Comparison of ENCODE assay signal across 19 cellular contexts in the genomic region with DNA sequence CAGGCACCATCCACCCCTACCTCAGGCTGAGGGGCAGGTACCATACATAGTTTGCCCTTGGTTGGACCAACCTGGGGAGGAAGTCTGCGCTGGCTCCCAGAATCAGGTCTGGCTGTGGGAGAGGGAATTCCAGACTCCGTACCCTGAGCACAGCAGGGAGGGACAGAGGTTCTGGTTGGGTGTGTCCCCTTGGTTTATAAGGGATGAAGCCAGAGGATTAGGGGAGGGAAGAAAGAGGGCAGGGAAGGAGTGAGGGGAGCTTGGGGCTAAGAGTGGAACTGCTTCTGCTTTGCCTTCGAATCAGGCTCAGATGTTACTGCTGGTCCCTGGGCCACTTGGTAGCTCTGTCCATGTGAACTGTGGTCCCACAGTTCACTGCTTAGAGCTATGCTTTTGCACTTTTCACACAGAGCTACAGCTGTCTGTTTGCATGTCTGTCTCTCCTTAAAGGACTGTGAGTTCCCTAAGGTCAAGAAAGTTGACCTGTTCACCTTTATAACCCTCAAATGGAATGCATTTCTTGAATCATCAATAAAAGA. TPM values are rescaled to one million over a fixed set of nuclear protein-coding genes. Genes with fewer than 3 reads are reported as not detected.
"Had no signal": no experiment of that assay in that cellular context is flagged by ENCODE, and none has a peak within 500 bp of the region (broad histone marks: within the 10 kb centered on the region; RNA-seq: fewer than 3 reads in every experiment).

No MANE protein-coding gene starts in this region.

- ATAC-seq: effector memory CD8-positive, alpha-beta T cell; pancreas; sciatic nerve; T-cell had no signal

- H3K4me3 Mint-ChIP-seq: activated CD4-positive, alpha-beta memory T cell treated with anti-CD3 and anti-CD28 coated beads, Interleukin-2, amount 10 ng/mL, durations not matched to agents 7 days and 5 days; activated naive CD8-positive, alpha-beta T cell treated with anti-CD3 and anti-CD28 coated beads for 36 hours; activated T-cell treated with anti-CD3 and anti-CD28 coated beads, Interleukin-2, amount 50 U/mL, for 72 hours; effector memory CD8-positive, alpha-beta T cell; T-cell had no signal

- H3K36me3 ChIP-seq: lower lobe of right lung, pancreas had no signal

- H3K27me3 Mint-ChIP-seq: activated naive CD8-positive, alpha-beta T cell treated with anti-CD3 and anti-CD28 coated beads for 36 hours had no signal

- H3K9me3 Mint-ChIP-seq: activated CD4-positive, alpha-beta memory T cell treated with anti-CD3 and anti-CD28 coated beads, Interleukin-2, amount 10 ng/mL, durations not matched to agents 7 days and 5 days; activated naive CD8-positive, alpha-beta T cell treated with anti-CD3 and anti-CD28 coated beads for 36 hours; activated T-cell treated with anti-CD3 and anti-CD28 coated beads, Interleukin-2, amount 50 U/mL, for 72 hours; effector memory CD8-positive, alpha-beta T cell; T-cell had no signal

- H3K27ac Mint-ChIP-seq: activated CD4-positive, alpha-beta memory T cell treated with anti-CD3 and anti-CD28 coated beads, Interleukin-2, amount 10 ng/mL, durations not matched to agents 7 days and 5 days; activated naive CD8-positive, alpha-beta T cell treated with anti-CD3 and anti-CD28 coated beads for 36 hours; activated T-cell treated with anti-CD3 and anti-CD28 coated beads, Interleukin-2, amount 50 U/mL, for 72 hours; effector memory CD8-positive, alpha-beta T cell; T-cell had no signal

- DNase-seq: activated CD4-positive, alpha-beta memory T cell treated with anti-CD3 and anti-CD28 coated beads, Interleukin-2, amount 10 ng/mL, durations not matched to agents 7 days and 5 days; activated CD8-positive, alpha-beta memory T cell treated with anti-CD3 and anti-CD28 coated beads, Interleukin-2, amount 50 U/mL, for 48 hours; activated gamma-delta T cell; activated naive CD8-positive, alpha-beta T cell treated with anti-CD3 and anti-CD28 coated beads for 36 hours; activated T-cell treated with anti-CD3 and anti-CD28 coated beads, Interleukin-2, amount 50 U/mL, for 72 hours; anterior cingulate cortex; cerebellar nuclear complex; effector memory CD8-positive, alpha-beta T cell; foreskin melanocyte; head of caudate nucleus; lower lobe of right lung; midbrain; pancreas; T-cell; T1000 had no signal

- H3K27me3 ChIP-seq: pancreas had no signal

- H3K4me1 ChIP-seq: pancreas had no signal

- H3K4me3 ChIP-seq: lower lobe of right lung, pancreas had no signal

- H3K36me3 Mint-ChIP-seq: activated naive CD8-positive, alpha-beta T cell treated with anti-CD3 and anti-CD28 coated beads for 36 hours; T-cell had no signal

- H3K9me3 ChIP-seq: lower lobe of right lung, pancreas had no signal

- H3K27ac ChIP-seq: epithelial cell of prostate, lower lobe of right lung, pancreas had no signal

- FAIRE-seq: urothelium cell line had no signal

RNA-seq across cellular contexts. Expression of a gene that starts 9.2 kb away (rescaled TPM):
- total RNA-seq: activated CD4-positive, alpha-beta memory T cell treated with anti-CD3 and anti-CD28 coated beads, Interleukin-2, amount 10 ng/mL, durations not matched to agents 7 days and 5 days; activated naive CD8-positive, alpha-beta T cell treated with anti-CD3 and anti-CD28 coated beads for 36 hours; activated T-cell treated with anti-CD3 and anti-CD28 coated beads, Interleukin-2, amount 50 U/mL, for 72 hours; fibroblast of lung; lower lobe of right lung; pancreas; sciatic nerve; T-cell had no signal
- polyA plus RNA-seq: fibroblast of lung, pancreas had no signal
